Comparison of ENCODE assay signal across 10 cellular contexts in the genomic region with DNA sequence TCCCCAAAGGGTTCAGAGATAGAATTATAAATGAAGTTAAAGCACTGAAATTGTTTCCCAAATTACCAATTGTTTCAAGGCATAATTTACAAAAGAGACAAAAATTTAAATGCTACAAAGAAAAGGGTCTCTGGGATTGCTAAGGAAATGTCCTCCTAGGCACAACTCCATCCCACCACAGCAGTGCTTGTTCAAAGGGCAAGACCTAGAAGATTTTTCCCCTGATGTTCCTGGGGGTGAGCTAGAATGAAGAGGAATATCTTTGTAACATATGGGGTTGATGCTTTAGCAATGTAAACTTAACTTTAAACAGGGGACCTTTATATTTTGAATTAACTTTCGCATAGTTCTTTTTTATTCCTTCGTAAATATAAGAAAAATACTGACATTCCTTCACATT. TPM values are rescaled to one million over a fixed set of nuclear protein-coding genes. Genes with fewer than 3 reads are reported as not detected.
DNase-seq lines count a peak whose midpoint lies in the region; ATAC-seq, FAIRE-seq and TF ChIP-seq lines count a peak whose summit lies in the region.
"Had no signal": no experiment of that assay in that cellular context is flagged by ENCODE, and none has a peak within 500 bp of the region (broad histone marks: within the 10 kb centered on the region; RNA-seq: fewer than 3 reads in every experiment).

No MANE protein-coding gene starts in this region.

- H4K20me1 ChIP-seq in Loucy (ENCODE audit: insufficient read depth, low read length, poor library complexity, severe bottlenecking), result peaks cover 56% of the 10 kb centered on the region

- no peak for ATAC-seq in central memory CD8-positive, alpha-beta T cell (replicated peaks; ENCODE audit: extremely low read depth, poor library complexity, severe bottlenecking)
- ATAC-seq: HCT116, WTC11 had no signal

- H3K9me3 ChIP-seq in Loucy (ENCODE audit: insufficient read depth, low read depth, low read length), result no peaks in the 10 kb centered on the region
- H3K9me3 ChIP-seq in skeletal muscle tissue (ENCODE audit: control insufficient read depth in 3 of 3, low read length in 3 of 3), result no peaks in the 10 kb centered on the region
- H3K9me3 ChIP-seq in HAP-1, result no peaks in the 10 kb centered on the region
- H3K9me3 ChIP-seq: ovary had no signal

- H3K27ac Mint-ChIP-seq in central memory CD8-positive, alpha-beta T cell (ENCODE audit: low read depth), result peak overlapping the region; percentile 97
- H3K27ac Mint-ChIP-seq: WTC11 had no signal

- no peaks in the 10 kb centered on the region for H3K9me3 Mint-ChIP-seq in central memory CD8-positive, alpha-beta T cell
- H3K9me3 Mint-ChIP-seq: WTC11 had no signal

- H3K4me1 ChIP-seq in Loucy (ENCODE audit: insufficient read depth, low read length, poor library complexity, severe bottlenecking), result peaks cover 66% of the 10 kb centered on the region
- no peaks in the 10 kb centered on the region for H3K4me1 ChIP-seq in skeletal muscle tissue (ENCODE audit: control insufficient read depth in 3 of 3, insufficient read depth in 3 of 3, low read length in 3 of 3)
- no peaks in the 10 kb centered on the region for H3K4me1 ChIP-seq in HAP-1

- no peak for DNase-seq in central memory CD8-positive, alpha-beta T cell (ENCODE audit: low spot score in 2 of 2)
- DNase-seq in H54 (ENCODE audit: insufficient read length, low spot score), result no peak
- no peak for DNase-seq in HAP-1 (ENCODE audit: low spot score in 2 of 2)
- DNase-seq in SKM-1 (lab: John Stamatoyannopoulos, UW; ENCODE audit: unreplicated experiment), result no peak
- DNase-seq: ovary had no signal

- no peaks in the 10 kb centered on the region for H3K27me3 ChIP-seq in Loucy (ENCODE audit: insufficient read depth, low read length, poor library complexity, severe bottlenecking)
- H3K27me3 ChIP-seq in skeletal muscle tissue (ENCODE audit: control insufficient read depth in 3 of 3, insufficient read depth in 3 of 3, low read length in 3 of 3), result no peaks in the 10 kb centered on the region
- no peaks in the 10 kb centered on the region for H3K27me3 ChIP-seq in HAP-1 (ENCODE audit: low read depth)
- H3K27me3 ChIP-seq: ovary had no signal

- H3K4me3 Mint-ChIP-seq in central memory CD8-positive, alpha-beta T cell, result peak overlapping the region; percentile 80
- H3K4me3 Mint-ChIP-seq: WTC11 had no signal

- H3K36me3 Mint-ChIP-seq in central memory CD8-positive, alpha-beta T cell (ENCODE audit: insufficient read depth), result peaks cover 48% of the 10 kb centered on the region
- H3K36me3 Mint-ChIP-seq: WTC11 had no signal

- H3K9ac ChIP-seq in Loucy (ENCODE audit: low read depth, low read length, poor library complexity, severe bottlenecking) (peak overlapping the region; percentile 93), skeletal muscle tissue (ENCODE audit: low read depth in 1 of 3, low read length in 3 of 3) (no peak overlapping the region)

- H3K36me3 ChIP-seq in Loucy (ENCODE audit: insufficient read depth, low read length) (no peaks in the 10 kb centered on the region), skeletal muscle tissue (ENCODE audit: control insufficient read depth in 3 of 3, insufficient read depth in 3 of 3, low read length in 3 of 3) (no peaks in the 10 kb centered on the region), HAP-1 (replicated peaks) (no peaks in the 10 kb centered on the region)
- H3K36me3 ChIP-seq: ovary had no signal

- H2AFZ ChIP-seq in Loucy (ENCODE audit: low read length), result no peak overlapping the region

- H3K79me2 ChIP-seq in Loucy (ENCODE audit: insufficient read depth, low read length), result peaks cover 82% of the 10 kb centered on the region

- peaks cover 14% of the 10 kb centered on the region; the same call in 1 of the 2 replicates for H3F3A ChIP-seq in Loucy (ENCODE audit: low read depth)

- H3K4me1 Mint-ChIP-seq in central memory CD8-positive, alpha-beta T cell, result peaks cover 78% of the 10 kb centered on the region

- TF ChIP-seq CTCF in Loucy (conservative IDR thresholded peaks at IDR 0.05; ENCODE audit: low read length), result no peak

- in situ Hi-C loops in HAP-1 (cut with MboI; ENCODE audit: low sequenced_read_pairs), result no loop called here

- peak overlapping the region; percentile 89 for H3K4me3 ChIP-seq in GM08714 (ENCODE audit: low read length)
- peak overlapping the region; percentile 86 for H3K4me3 ChIP-seq in Loucy (ENCODE audit: low read length, poor library complexity, severe bottlenecking)
- peak overlapping the region in 1 of 3 donors; percentile 5 for H3K4me3 ChIP-seq in skeletal muscle tissue (ENCODE audit: low read length in 3 of 3)
- H3K4me3 ChIP-seq in HAP-1, result no peak overlapping the region
- H3K4me3 ChIP-seq: ovary had no signal

- no peaks in the 10 kb centered on the region for H3K27me3 Mint-ChIP-seq in central memory CD8-positive, alpha-beta T cell

- H3K9me2 ChIP-seq in Loucy (replicated peaks; ENCODE audit: low read depth, low read length), result no peaks in the 10 kb centered on the region

- no peak for FAIRE-seq in H54 (lab: Jason Lieb, UNC)

- H3K27ac ChIP-seq in skeletal muscle tissue (ENCODE audit: low read depth, low read length), result peak overlapping the region; percentile 22
- H3K27ac ChIP-seq: ovary had no signal

- H3K4me2 ChIP-seq in Loucy (ENCODE audit: low read depth, low read length, poor library complexity, severe bottlenecking), result peak overlapping the region; percentile 98

- no peak for TF ChIP-seq POLR2A in H54 (IDR thresholded peaks at IDR 0.05; ENCODE audit: low read depth, low read length)

RNA-seq across cellular contexts. Expression of a gene that starts 1.6 kb away (rescaled TPM):
- total RNA-seq in skeletal muscle tissue, result 25.6 TPM

RNA-seq across cellular contexts. Expression of a gene that starts 31.3 kb away (rescaled TPM):
- total RNA-seq in skeletal muscle tissue, result not detected
- total RNA-seq: WTC11 had no signal
